Comparison of ENCODE assay signal across 1 cellular context in the genomic region with DNA sequence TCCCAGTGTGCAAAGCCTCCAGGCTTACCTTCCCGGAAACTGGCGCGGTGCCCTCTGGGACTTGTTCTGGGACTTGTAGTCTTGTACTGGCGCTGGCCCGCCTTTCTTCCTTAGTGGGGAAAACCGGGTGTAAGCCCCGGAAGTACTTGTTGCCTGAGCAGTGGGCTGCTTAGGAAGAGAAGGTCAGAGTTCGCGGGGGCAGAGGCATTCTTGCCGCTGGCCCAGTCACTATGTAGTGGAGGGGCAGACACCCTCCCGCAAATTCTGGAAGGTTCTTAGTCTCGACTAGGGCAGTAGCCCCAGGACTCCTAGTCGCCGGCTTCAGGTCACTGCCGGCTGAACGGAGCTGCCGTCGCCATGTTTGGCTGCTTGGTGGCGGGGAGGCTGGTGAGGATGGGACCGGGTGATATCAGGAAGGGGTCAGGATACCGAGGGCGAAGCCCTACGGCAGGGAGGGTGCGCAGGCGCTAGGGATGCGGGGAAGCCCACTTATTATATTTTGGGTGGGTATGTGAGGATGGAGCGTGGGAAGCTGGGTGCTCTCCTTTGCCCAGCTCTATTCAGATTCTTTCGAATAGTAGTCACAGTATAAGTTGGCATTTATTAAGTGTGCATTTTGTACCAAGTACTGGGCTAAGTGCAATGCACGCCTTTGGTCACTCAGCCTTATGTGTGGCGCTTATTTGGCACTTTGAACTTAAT.
TF ChIP-seq lines count a peak whose summit lies in the region.

A gene with protein sequence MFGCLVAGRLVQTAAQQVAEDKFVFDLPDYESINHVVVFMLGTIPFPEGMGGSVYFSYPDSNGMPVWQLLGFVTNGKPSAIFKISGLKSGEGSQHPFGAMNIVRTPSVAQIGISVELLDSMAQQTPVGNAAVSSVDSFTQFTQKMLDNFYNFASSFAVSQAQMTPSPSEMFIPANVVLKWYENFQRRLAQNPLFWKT (plus strand): TSS at position 149 of the 702 bp plus-strand sequence. CDS start 209 bp downstream, at position 358.

TF ChIP-seq in HepG2, 621 proteins besides CTCF, POLR2A, EP300 and RAD21 (continued from another document and continues in another):
- TF ChIP-seq USF2 (IDR thresholded peaks at IDR 0.05; ENCODE audit: low read depth, low read length): no peak
- TF ChIP-seq USF2 (CRISPR knock-in tag; IDR thresholded peaks at IDR 0.05; ENCODE audit: borderline replicate concordance): peak; percentile 32; the same call in 1 of the 2 replicates
- peak; percentile 84 for TF ChIP-seq RXRB (CRISPR knock-in tag; IDR thresholded peaks at IDR 0.05; ENCODE audit: borderline replicate concordance)
- TF ChIP-seq TFAP4 (IDR thresholded peaks at IDR 0.05; ENCODE audit: borderline replicate concordance, low read depth): peak; percentile 43; the same call in 1 of the 2 replicates
- no peak for TF ChIP-seq MNT (IDR thresholded peaks at IDR 0.05)
- TF ChIP-seq ZNF275 (CRISPR knock-in tag; IDR thresholded peaks at IDR 0.05; ENCODE audit: borderline replicate concordance): no peak
- TF ChIP-seq, protein P1, sequence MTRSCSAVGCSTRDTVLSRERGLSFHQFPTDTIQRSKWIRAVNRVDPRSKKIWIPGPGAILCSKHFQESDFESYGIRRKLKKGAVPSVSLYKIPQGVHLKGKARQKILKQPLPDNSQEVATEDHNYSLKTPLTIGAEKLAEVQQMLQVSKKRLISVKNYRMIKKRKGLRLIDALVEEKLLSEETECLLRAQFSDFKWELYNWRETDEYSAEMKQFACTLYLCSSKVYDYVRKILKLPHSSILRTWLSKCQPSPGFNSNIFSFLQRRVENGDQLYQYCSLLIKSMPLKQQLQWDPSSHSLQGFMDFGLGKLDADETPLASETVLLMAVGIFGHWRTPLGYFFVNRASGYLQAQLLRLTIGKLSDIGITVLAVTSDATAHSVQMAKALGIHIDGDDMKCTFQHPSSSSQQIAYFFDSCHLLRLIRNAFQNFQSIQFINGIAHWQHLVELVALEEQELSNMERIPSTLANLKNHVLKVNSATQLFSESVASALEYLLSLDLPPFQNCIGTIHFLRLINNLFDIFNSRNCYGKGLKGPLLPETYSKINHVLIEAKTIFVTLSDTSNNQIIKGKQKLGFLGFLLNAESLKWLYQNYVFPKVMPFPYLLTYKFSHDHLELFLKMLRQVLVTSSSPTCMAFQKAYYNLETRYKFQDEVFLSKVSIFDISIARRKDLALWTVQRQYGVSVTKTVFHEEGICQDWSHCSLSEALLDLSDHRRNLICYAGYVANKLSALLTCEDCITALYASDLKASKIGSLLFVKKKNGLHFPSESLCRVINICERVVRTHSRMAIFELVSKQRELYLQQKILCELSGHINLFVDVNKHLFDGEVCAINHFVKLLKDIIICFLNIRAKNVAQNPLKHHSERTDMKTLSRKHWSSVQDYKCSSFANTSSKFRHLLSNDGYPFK (CRISPR knock-in tag; IDR thresholded peaks at IDR 0.05; ENCODE audit: borderline replicate concordance): peak; percentile 97
- peak; percentile 57; the same call in 1 of the 2 replicates for TF ChIP-seq FOXP4 (CRISPR knock-in tag; IDR thresholded peaks at IDR 0.05)
- no peak for TF ChIP-seq ZNF572 (CRISPR knock-in tag; IDR thresholded peaks at IDR 0.05)
- TF ChIP-seq ZNF362 (CRISPR knock-in tag; IDR thresholded peaks at IDR 0.05; ENCODE audit: borderline replicate concordance): peak; percentile 30; the same call in 1 of the 2 replicates
- TF ChIP-seq SMAD9 (CRISPR knock-in tag; IDR thresholded peaks at IDR 0.05): 0 out of 2 replicates have a peak, but pooled peaks have one; percentile 71
- TF ChIP-seq, protein P2, sequence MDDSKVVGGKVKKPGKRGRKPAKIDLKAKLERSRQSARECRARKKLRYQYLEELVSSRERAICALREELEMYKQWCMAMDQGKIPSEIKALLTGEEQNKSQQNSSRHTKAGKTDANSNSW (CRISPR knock-in tag; IDR thresholded peaks at IDR 0.05; ENCODE audit: borderline replicate concordance): no peak
- TF ChIP-seq ATF7-NPFF (CRISPR knock-in tag; IDR thresholded peaks at IDR 0.05; ENCODE audit: low read depth): no peak
- TF ChIP-seq ZSCAN12 (CRISPR knock-in tag; IDR thresholded peaks at IDR 0.05): no peak
- no peak for TF ChIP-seq ZBTB38 (CRISPR knock-in tag; IDR thresholded peaks at IDR 0.05)
- no peak for TF ChIP-seq NFE2 (CRISPR knock-in tag; IDR thresholded peaks at IDR 0.05)
- peak; percentile 62 for TF ChIP-seq ZBTB25 (CRISPR knock-in tag; IDR thresholded peaks at IDR 0.05)
- peak; percentile 98 for TF ChIP-seq IRF2 (CRISPR knock-in tag; IDR thresholded peaks at IDR 0.05)
- no peak for TF ChIP-seq MAFF (IDR thresholded peaks at IDR 0.05; ENCODE audit: low read depth, low read length)
- TF ChIP-seq, protein P3, sequence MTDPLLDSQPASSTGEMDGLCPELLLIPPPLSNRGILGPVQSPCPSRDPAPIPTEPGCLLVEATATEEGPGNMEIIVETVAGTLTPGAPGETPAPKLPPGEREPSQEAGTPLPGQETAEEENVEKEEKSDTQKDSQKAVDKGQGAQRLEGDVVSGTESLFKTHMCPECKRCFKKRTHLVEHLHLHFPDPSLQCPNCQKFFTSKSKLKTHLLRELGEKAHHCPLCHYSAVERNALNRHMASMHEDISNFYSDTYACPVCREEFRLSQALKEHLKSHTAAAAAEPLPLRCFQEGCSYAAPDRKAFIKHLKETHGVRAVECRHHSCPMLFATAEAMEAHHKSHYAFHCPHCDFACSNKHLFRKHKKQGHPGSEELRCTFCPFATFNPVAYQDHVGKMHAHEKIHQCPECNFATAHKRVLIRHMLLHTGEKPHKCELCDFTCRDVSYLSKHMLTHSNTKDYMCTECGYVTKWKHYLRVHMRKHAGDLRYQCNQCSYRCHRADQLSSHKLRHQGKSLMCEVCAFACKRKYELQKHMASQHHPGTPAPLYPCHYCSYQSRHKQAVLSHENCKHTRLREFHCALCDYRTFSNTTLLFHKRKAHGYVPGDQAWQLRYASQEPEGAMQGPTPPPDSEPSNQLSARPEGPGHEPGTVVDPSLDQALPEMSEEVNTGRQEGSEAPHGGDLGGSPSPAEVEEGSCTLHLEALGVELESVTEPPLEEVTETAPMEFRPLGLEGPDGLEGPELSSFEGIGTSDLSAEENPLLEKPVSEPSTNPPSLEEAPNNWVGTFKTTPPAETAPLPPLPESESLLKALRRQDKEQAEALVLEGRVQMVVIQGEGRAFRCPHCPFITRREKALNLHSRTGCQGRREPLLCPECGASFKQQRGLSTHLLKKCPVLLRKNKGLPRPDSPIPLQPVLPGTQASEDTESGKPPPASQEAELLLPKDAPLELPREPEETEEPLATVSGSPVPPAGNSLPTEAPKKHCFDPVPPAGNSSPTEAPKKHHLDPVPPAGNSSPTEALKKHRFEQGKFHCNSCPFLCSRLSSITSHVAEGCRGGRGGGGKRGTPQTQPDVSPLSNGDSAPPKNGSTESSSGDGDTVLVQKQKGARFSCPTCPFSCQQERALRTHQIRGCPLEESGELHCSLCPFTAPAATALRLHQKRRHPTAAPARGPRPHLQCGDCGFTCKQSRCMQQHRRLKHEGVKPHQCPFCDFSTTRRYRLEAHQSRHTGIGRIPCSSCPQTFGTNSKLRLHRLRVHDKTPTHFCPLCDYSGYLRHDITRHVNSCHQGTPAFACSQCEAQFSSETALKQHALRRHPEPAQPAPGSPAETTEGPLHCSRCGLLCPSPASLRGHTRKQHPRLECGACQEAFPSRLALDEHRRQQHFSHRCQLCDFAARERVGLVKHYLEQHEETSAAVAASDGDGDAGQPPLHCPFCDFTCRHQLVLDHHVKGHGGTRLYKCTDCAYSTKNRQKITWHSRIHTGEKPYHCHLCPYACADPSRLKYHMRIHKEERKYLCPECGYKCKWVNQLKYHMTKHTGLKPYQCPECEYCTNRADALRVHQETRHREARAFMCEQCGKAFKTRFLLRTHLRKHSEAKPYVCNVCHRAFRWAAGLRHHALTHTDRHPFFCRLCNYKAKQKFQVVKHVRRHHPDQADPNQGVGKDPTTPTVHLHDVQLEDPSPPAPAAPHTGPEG (CRISPR knock-in tag; IDR thresholded peaks at IDR 0.05): peak; percentile 61; the same call in 1 of the 2 replicates
- TF ChIP-seq MAFK (conservative IDR thresholded peaks at IDR 0.05 in 1 of 2, IDR thresholded peaks at IDR 0.05 in 1 of 2; ENCODE audit: low read length in 2 of 2): no peak
- no peak; the same call in 1 of the 2 replicates for TF ChIP-seq SNAI1 (CRISPR knock-in tag; IDR thresholded peaks at IDR 0.05; ENCODE audit: borderline replicate concordance)
- no peak for TF ChIP-seq HNRNPK (IDR thresholded peaks at IDR 0.05; ENCODE audit: low read depth, low read length, poor library complexity, severe bottlenecking)
- no peak for TF ChIP-seq CREB1 (IDR thresholded peaks at IDR 0.05)
- peak; percentile 93 for TF ChIP-seq CREB1 (CRISPR knock-in tag; IDR thresholded peaks at IDR 0.05)
- TF ChIP-seq KLF12 (CRISPR knock-in tag; IDR thresholded peaks at IDR 0.05; ENCODE audit: borderline replicate concordance): peak; percentile 90
- 0 out of 2 replicates have a peak, but pooled peaks have one; percentile 25 for TF ChIP-seq SNAPC5 (CRISPR knock-in tag; IDR thresholded peaks at IDR 0.05; ENCODE audit: borderline replicate concordance)
- TF ChIP-seq KDM2A (CRISPR knock-in tag; IDR thresholded peaks at IDR 0.05; ENCODE audit: borderline replicate concordance, low read depth): peak; percentile 83; the same call in 1 of the 2 replicates
- no peak for TF ChIP-seq SNAPC2 (CRISPR knock-in tag; IDR thresholded peaks at IDR 0.05)
- TF ChIP-seq REXO4 (CRISPR knock-in tag; IDR thresholded peaks at IDR 0.05; ENCODE audit: borderline replicate concordance): no peak
- peak; percentile 81 for TF ChIP-seq RXRA (CRISPR knock-in tag; IDR thresholded peaks at IDR 0.05)
